8 cellular contexts compared by ENCODE assay signal in genomic region chr19:49640113-49640898, GRCh38. TPM values are rescaled to one million over a fixed set of nuclear protein-coding genes. Genes with fewer than 3 reads are reported as not detected.
A peak's percentile ranks its signal among the peaks of the same experiment; 100 is the strongest.
DNase-seq lines count a peak whose midpoint lies in the region; ATAC-seq, FAIRE-seq and TF ChIP-seq lines count a peak whose summit lies in the region.

TSS of gene RRAS (minus strand) at chr19:49640143. CDS start at chr19:49640098, 45 bp downstream.

- TF ChIP-seq CTCF in ascending aorta (IDR thresholded peaks at IDR 0.05) (no peak), right atrium auricular region (IDR thresholded peaks at IDR 0.05) (no peak), psoas muscle (IDR thresholded peaks at IDR 0.05) (no peak)

- H3K27me3 ChIP-seq in ascending aorta (no peaks in the 10 kb centered on the region), right atrium auricular region (no peaks in the 10 kb centered on the region), psoas muscle (ENCODE audit: insufficient read depth in 3 of 3, low read length in 2 of 3) (no peaks in the 10 kb centered on the region)

- peak; percentile 99 to 100 for DNase-seq in NCI-H187 (lab: John Stamatoyannopoulos, UW)
- DNase-seq in T-helper 2 cell = peak; percentile 96 to 100 (median 100)
- peak; percentile 99 to 100 for DNase-seq in ascending aorta (ENCODE audit: low spot score in 2 of 2)
- peak; percentile 100 for DNase-seq in right atrium auricular region (ENCODE audit: low spot score)
- peak; percentile 99 to 100 for DNase-seq in psoas muscle
- DNase-seq in urothelium cell line (ENCODE audit: low spot score) = peak; percentile 97

- peaks cover 20 to 24% of the 10 kb centered on the region in 2 donors for H3K4me1 ChIP-seq in ascending aorta
- H3K4me1 ChIP-seq in right atrium auricular region = peaks cover 0 to 78% of the 10 kb centered on the region in 2 donors
- H3K4me1 ChIP-seq in psoas muscle = peaks cover 35% of the 10 kb centered on the region

- intact Hi-C loops in ascending aorta (cut with DNase I) (loop anchor here (1.0 to 5.0 kb wide), 5 partner anchors 37 to 236 kb away; partner anchors contain the start of genes AKT1S1, PRMT1, RPS11 and TBC1D17), psoas muscle (cut with DNase I) (loop anchor here (2.0 to 5.0 kb wide), 2 partner anchors 36 to 188 kb away; partner anchors contain the start of genes ALDH16A1 (in 1 of the 2), PIH1D1 (in 1 of the 2) and PRMT1 (in 1 of the 2))

- H3K4me3 ChIP-seq in ascending aorta = peak within 1 kb of the TSS; percentile 80 to 87
- H3K4me3 ChIP-seq in right atrium auricular region = peak within 1 kb of the TSS; percentile 96 to 97
- H3K4me3 ChIP-seq in psoas muscle = peak within 1 kb of the TSS; percentile 80

- 0 to 1% (median 0%) methylated on average over 50 to 51 of the region's 51 CpGs for WGBS in psoas muscle, 3 donors

- H3K36me3 ChIP-seq in ascending aorta = peaks cover 20% of the 10 kb centered on the region in 2 donors
- peaks cover 11% of the 10 kb centered on the region for H3K36me3 ChIP-seq in right atrium auricular region
- H3K36me3 ChIP-seq in psoas muscle (ENCODE audit: insufficient read depth in 1 of 2, low read depth in 1 of 2) = peaks cover 0 to 11% of the 10 kb centered on the region in 2 donors

- H3K27ac ChIP-seq in ascending aorta (peak within 1 kb of the TSS; percentile 99 to 100), right atrium auricular region (peak within 1 kb of the TSS; percentile 99 to 100), psoas muscle (peak within 1 kb of the TSS; percentile 98)

- peak; percentile 60 for ATAC-seq in GM18498 (IDR thresholded peaks at IDR 0.05; ENCODE audit: unreplicated experiment)
- peak; percentile 69 for ATAC-seq in HG02938 (IDR thresholded peaks at IDR 0.05; ENCODE audit: unreplicated experiment)
- peak; percentile 74 to 81 (median 76) for ATAC-seq in psoas muscle

- no peaks in the 10 kb centered on the region for H3K9me3 ChIP-seq in ascending aorta
- no peaks in the 10 kb centered on the region for H3K9me3 ChIP-seq in right atrium auricular region
- H3K9me3 ChIP-seq in psoas muscle = no peaks in the 10 kb centered on the region

- peak; percentile 84 for FAIRE-seq in urothelium cell line (lab: Jason Lieb, UNC)

RNA-seq across cellular contexts. Expression of gene RRAS, which starts in this region (rescaled TPM):
- 161 TPM for total RNA-seq in ascending aorta
- 10 to 100 TPM; 60.9 to 83.5 TPM for total RNA-seq in right atrium auricular region
- total RNA-seq in psoas muscle = 10 to 100 TPM; 22.6 to 57.0 (median 42.5) TPM
- 10 to 100 TPM; 39.9 to 49.8 (median 48.4) TPM for polyA plus RNA-seq in psoas muscle

Comparison
In these comparisons a context has a peak if more than half of its experiments do, and no peak if none do; other contexts are left out.
1. Peak in every context shown above with its lines: DNase-seq, ATAC-seq, H3K4me3 ChIP-seq and H3K27ac ChIP-seq.